Comparison of ENCODE assay signal across 1 cellular context in genomic region chr1:199081739-199082138, GRCh38.
A peak's percentile ranks its signal among the peaks of the same experiment; 100 is the strongest.
TF ChIP-seq lines count a peak whose summit lies in the region.

No MANE protein-coding gene starts in this region.

TF ChIP-seq in GM12878, 131 proteins besides CTCF, POLR2A, EP300 and RAD21 (continued from another document and continues in another):
- TF ChIP-seq ZBTB33 (IDR thresholded peaks at IDR 0.05) (no peak), PKNOX1 (IDR thresholded peaks at IDR 0.05) (peak; percentile 63; the same call in 1 of the 2 replicates), ASH2L (IDR thresholded peaks at IDR 0.05; ENCODE audit: borderline replicate concordance, low read depth) (no peak), IKZF1 (conservative IDR thresholded peaks at IDR 0.05) (peak; percentile 77), ZNF687 (IDR thresholded peaks at IDR 0.05) (0 out of 2 replicates have a peak, but pooled peaks have one; percentile 58), GABPA (IDR thresholded peaks at IDR 0.05; ENCODE audit: low read depth) (peak; percentile 69), EGR1 (IDR thresholded peaks at IDR 0.05; ENCODE audit: borderline replicate concordance in 1 of 2, low read depth in 2 of 2, low read length in 2 of 2) (no peak), DPF2 (IDR thresholded peaks at IDR 0.05) (peak; percentile 86), PAX5 (IDR thresholded peaks at IDR 0.05; ENCODE audit: borderline replicate concordance, low read depth, low read length) (0 out of 2 replicates have a peak, but pooled peaks have one; percentile 46), ZNF217 (IDR thresholded peaks at IDR 0.05) (peak; percentile 96), ZNF592 (IDR thresholded peaks at IDR 0.05) (peak; percentile 88), IRF4 (IDR thresholded peaks at IDR 0.05; ENCODE audit: low read depth, low read length) (peak; percentile 75; the same call in 1 of the 2 replicates), MEF2A (IDR thresholded peaks at IDR 0.05; ENCODE audit: insufficient read depth, low read depth, low read length) (peak; percentile 99), ZNF24 (IDR thresholded peaks at IDR 0.05) (peak; percentile 84), CUX1 (IDR thresholded peaks at IDR 0.05; ENCODE audit: insufficient replicate concordance, low read depth, low read length) (peak; percentile 79), ETV6 (conservative IDR thresholded peaks at IDR 0.05 in 1 of 2, IDR thresholded peaks at IDR 0.05 in 1 of 2; ENCODE audit: borderline replicate concordance in 1 of 2, low read depth in 1 of 2) (peak in 1 of 2 experiments; percentile 55; a peak in 1 of 4 replicates), SMC3 (IDR thresholded peaks at IDR 0.05; ENCODE audit: borderline replicate concordance, low read length) (peak; percentile 19; the same call in 1 of the 2 replicates), EZH2 (IDR thresholded peaks at IDR 0.05; ENCODE audit: borderline replicate concordance, control insufficient read depth, low read depth, low read length) (no peak), MEF2B (IDR thresholded peaks at IDR 0.05; ENCODE audit: partially characterized antibody, poor library complexity, severe bottlenecking) (peak; percentile 99), ZSCAN29 (IDR thresholded peaks at IDR 0.05) (0 out of 2 replicates have a peak, but pooled peaks have one; percentile 63), ZBED1 (IDR thresholded peaks at IDR 0.05; ENCODE audit: borderline replicate concordance) (peak; percentile 91; the same call in 1 of the 2 replicates), USF1 (IDR thresholded peaks at IDR 0.05; ENCODE audit: borderline replicate concordance, extremely low read length, insufficient read depth, low read depth, low read length) (no peak), BCL11A (IDR thresholded peaks at IDR 0.05; ENCODE audit: low read depth, low read length) (peak; percentile 97), ZNF384 (IDR thresholded peaks at IDR 0.05; ENCODE audit: borderline replicate concordance, low read depth, low read length) (peak; percentile 27; the same call in 1 of the 2 replicates), BCLAF1 (IDR thresholded peaks at IDR 0.05) (no peak), RUNX3 (IDR thresholded peaks at IDR 0.05; ENCODE audit: low read length) (peak; percentile 98), JUND (IDR thresholded peaks at IDR 0.05; ENCODE audit: low read depth, low read length) (0 out of 2 replicates have a peak, but pooled peaks have one; percentile 15), CHD2 (IDR thresholded peaks at IDR 0.05; ENCODE audit: borderline replicate concordance, low read depth, low read length) (peak; percentile 55; the same call in 1 of the 2 replicates), RELB (IDR thresholded peaks at IDR 0.05; ENCODE audit: low read depth) (peak; percentile 80; the same call in 1 of the 2 replicates), KDM1A (IDR thresholded peaks at IDR 0.05; ENCODE audit: borderline replicate concordance) (no peak), CBX3 (IDR thresholded peaks at IDR 0.05; ENCODE audit: borderline replicate concordance, low read depth) (no peak), MTA3 (IDR thresholded peaks at IDR 0.05; ENCODE audit: borderline replicate concordance, low read length) (peak; percentile 96), EED (IDR thresholded peaks at IDR 0.05; ENCODE audit: low read depth) (0 out of 2 replicates have a peak, but pooled peaks have one; percentile 42)
